2 cellular contexts compared by ENCODE assay signal in genomic region chr7:87452279-87452678, GRCh38.
TF ChIP-seq lines count a peak whose summit lies in the region.

No MANE protein-coding gene starts in this region.

TF ChIP-seq in HCT116, 20 proteins besides CTCF, POLR2A, EP300 and RAD21:
- TF ChIP-seq ZBTB33 (IDR thresholded peaks at IDR 0.05; ENCODE audit: extremely low read depth, insufficient replicate concordance, low read length) (no peak), CBX3 (IDR thresholded peaks at IDR 0.05; ENCODE audit: low read depth) (no peak), ZNF274 (IDR thresholded peaks at IDR 0.05; ENCODE audit: low read depth, low read length) (no peak), EGR1 (IDR thresholded peaks at IDR 0.05; ENCODE audit: low read depth) (no peak), SIN3A (IDR thresholded peaks at IDR 0.05; ENCODE audit: low read depth) (no peak), MAX (IDR thresholded peaks at IDR 0.05) (no peak), POLR2AphosphoS5 (IDR thresholded peaks at IDR 0.05; ENCODE audit: low read depth, low read length) (no peak), FOSL1 (IDR thresholded peaks at IDR 0.05; ENCODE audit: low read depth) (no peak), SRF (IDR thresholded peaks at IDR 0.05; ENCODE audit: low read depth) (no peak), REST (IDR thresholded peaks at IDR 0.05; ENCODE audit: low read depth) (no peak), ZFX (IDR thresholded peaks at IDR 0.05) (no peak), SP1 (IDR thresholded peaks at IDR 0.05; ENCODE audit: low read depth) (no peak), YY1 (IDR thresholded peaks at IDR 0.05; ENCODE audit: extremely low read depth, insufficient replicate concordance, low read depth, low read length) (no peak), ATF3 (IDR thresholded peaks at IDR 0.05) (no peak), EZH2 (IDR thresholded peaks at IDR 0.05) (no peak), JUND (IDR thresholded peaks at IDR 0.05) (no peak), TCF7L2 (IDR thresholded peaks at IDR 0.05; ENCODE audit: borderline replicate concordance, extremely low read depth, insufficient read depth, insufficient read length) (no peak), ELF1 (IDR thresholded peaks at IDR 0.05; ENCODE audit: borderline replicate concordance, low read depth) (no peak), CEBPB (IDR thresholded peaks at IDR 0.05; ENCODE audit: low read depth) (no peak), EZH2phosphoT487 (IDR thresholded peaks at IDR 0.05; ENCODE audit: borderline replicate concordance) (no peak)

TF ChIP-seq in SK-N-SH, 30 proteins besides CTCF, POLR2A, EP300 and RAD21 (continued from another document):
- no peak for TF ChIP-seq REST (IDR thresholded peaks at IDR 0.05; ENCODE audit: low read depth, low read length)
